In genomic region chr7:71777278-71777677, GRCh38 we compare ENCODE assay signal across 23 cellular contexts.
DNase-seq lines count a peak whose midpoint lies in the region; ATAC-seq and TF ChIP-seq lines count a peak whose summit lies in the region.
"Had no signal": no experiment of that assay in that cellular context is flagged by ENCODE, and none has a peak within 500 bp of the region (broad histone marks: within the 10 kb centered on the region; RNA-seq: fewer than 3 reads in every experiment).

No MANE protein-coding gene starts in this region.

- intact Hi-C loops in esophagus muscularis mucosa (cut with DNase I) (no loop called here), thyroid gland (cut with DNase I) (no loop called here)

- H3K27me3 ChIP-seq in esophagus muscularis mucosa: peaks cover 0 to 3% (median 0%) of the 10 kb centered on the region in 4 donors
- H3K27me3 ChIP-seq in thyroid gland: no peaks in the 10 kb centered on the region
- H3K27me3 ChIP-seq: BE2C, BLaER1 had no signal

- DNase-seq in esophagus muscularis mucosa (ENCODE audit: extremely low spot score): peak; percentile 75
- DNase-seq in left lobe of liver (ENCODE audit: low spot score): peak; percentile 1
- peak; percentile 54 for DNase-seq in osteocyte (ENCODE audit: extremely low spot score, unreplicated experiment)
- DNase-seq in GDM1 (lab: John Stamatoyannopoulos, UW): no peak
- no peak for DNase-seq in thyroid gland
- DNase-seq in activated CD8-positive, alpha-beta memory T cell treated with anti-CD3 and anti-CD28 coated beads for 24 hours: no peak
- DNase-seq: 8988T; ACHN; BE2C; C1 segment of cervical spinal cord; CD4-positive, alpha-beta memory T cell; CD4-positive, CD25-positive, alpha-beta regulatory T cell; CD8-positive, alpha-beta memory T cell; COR-L47; DMS 273 treated with DMSO at 0.1 percent for 48 hours; DMS153; DMS53; DMS79; DND-41; EL; GF-D8 had no signal

- TF ChIP-seq EP300 in esophagus muscularis mucosa (IDR thresholded peaks at IDR 0.05): no peak

- H3K27ac Mint-ChIP-seq in osteocyte (ENCODE audit: unreplicated experiment): no peak overlapping the region
- H3K27ac Mint-ChIP-seq: CD14-positive monocyte; CD4-positive, alpha-beta memory T cell; CD4-positive, CD25-positive, alpha-beta regulatory T cell; CD8-positive, alpha-beta memory T cell had no signal

- TF ChIP-seq CTCF in esophagus muscularis mucosa (IDR thresholded peaks at IDR 0.05) (no peak), osteocyte (IDR thresholded peaks at IDR 0.05) (no peak), thyroid gland (IDR thresholded peaks at IDR 0.05) (no peak)

- 84% methylated on average over 8 of the region's 8 CpGs for WGBS in esophagus muscularis mucosa
- 96 to 97% methylated on average over 8 of the region's 8 CpGs for WGBS in thyroid gland, 2 donors

- H3K4me3 ChIP-seq in esophagus muscularis mucosa (no peak overlapping the region), thyroid gland (replicated peaks in 1 of 3) (no peak overlapping the region)
- H3K4me3 ChIP-seq: BLaER1 had no signal

- no peaks in the 10 kb centered on the region for H3K36me3 Mint-ChIP-seq in osteocyte (ENCODE audit: unreplicated experiment)
- H3K36me3 Mint-ChIP-seq: CD14-positive monocyte; CD4-positive, alpha-beta memory T cell; CD4-positive, CD25-positive, alpha-beta regulatory T cell; CD8-positive, alpha-beta memory T cell had no signal

- no peaks in the 10 kb centered on the region for H3K9me3 ChIP-seq in esophagus muscularis mucosa
- H3K9me3 ChIP-seq in thyroid gland: no peaks in the 10 kb centered on the region
- H3K9me3 ChIP-seq: BE2C, BLaER1 had no signal

- H3K4me1 ChIP-seq in esophagus muscularis mucosa: no peaks in the 10 kb centered on the region
- no peaks in the 10 kb centered on the region for H3K4me1 ChIP-seq in thyroid gland
- H3K4me1 ChIP-seq: BE2C had no signal

- H3K9me3 Mint-ChIP-seq in osteocyte (ENCODE audit: unreplicated experiment): peaks cover 10% of the 10 kb centered on the region

- ATAC-seq in left lobe of liver: no peak

- H3K27me3 Mint-ChIP-seq in osteocyte (ENCODE audit: unreplicated experiment): no peaks in the 10 kb centered on the region
- H3K27me3 Mint-ChIP-seq: CD4-positive, alpha-beta memory T cell; CD4-positive, CD25-positive, alpha-beta regulatory T cell; CD8-positive, alpha-beta memory T cell had no signal

- H3K4me3 Mint-ChIP-seq in osteocyte (ENCODE audit: unreplicated experiment): no peak overlapping the region
- H3K4me3 Mint-ChIP-seq: CD14-positive monocyte; CD4-positive, alpha-beta memory T cell; CD4-positive, CD25-positive, alpha-beta regulatory T cell; CD8-positive, alpha-beta memory T cell had no signal

- TF ChIP-seq POLR2A in esophagus muscularis mucosa (IDR thresholded peaks at IDR 0.05; ENCODE audit: low read depth) (no peak), thyroid gland (IDR thresholded peaks at IDR 0.05) (no peak)

- H3K27ac ChIP-seq in esophagus muscularis mucosa (replicated peaks in 1 of 4): no peak overlapping the region
- no peak overlapping the region for H3K27ac ChIP-seq in thyroid gland
- H3K27ac ChIP-seq: BLaER1 had no signal

- H3K4me1 Mint-ChIP-seq in osteocyte (ENCODE audit: unreplicated experiment): no peaks in the 10 kb centered on the region
- H3K4me1 Mint-ChIP-seq: CD14-positive monocyte; CD4-positive, alpha-beta memory T cell; CD4-positive, CD25-positive, alpha-beta regulatory T cell; CD8-positive, alpha-beta memory T cell had no signal

- H3K36me3 ChIP-seq in esophagus muscularis mucosa (no peaks in the 10 kb centered on the region), thyroid gland (no peaks in the 10 kb centered on the region)
- H3K36me3 ChIP-seq: BE2C, BLaER1 had no signal

Comparison
In these comparisons a context has a peak if more than half of its experiments do, and no peak if none do; other contexts are left out.
1. DNase-seq: peak in esophagus muscularis mucosa (single experiment), left lobe of liver (single experiment) and osteocyte (single experiment); none in GDM1 (single experiment), thyroid gland (0 of 2) and activated CD8-positive, alpha-beta memory T cell treated with anti-CD3 and anti-CD28 coated beads for 24 hours (single experiment).